8 cellular contexts compared by ENCODE assay signal in the genomic region with DNA sequence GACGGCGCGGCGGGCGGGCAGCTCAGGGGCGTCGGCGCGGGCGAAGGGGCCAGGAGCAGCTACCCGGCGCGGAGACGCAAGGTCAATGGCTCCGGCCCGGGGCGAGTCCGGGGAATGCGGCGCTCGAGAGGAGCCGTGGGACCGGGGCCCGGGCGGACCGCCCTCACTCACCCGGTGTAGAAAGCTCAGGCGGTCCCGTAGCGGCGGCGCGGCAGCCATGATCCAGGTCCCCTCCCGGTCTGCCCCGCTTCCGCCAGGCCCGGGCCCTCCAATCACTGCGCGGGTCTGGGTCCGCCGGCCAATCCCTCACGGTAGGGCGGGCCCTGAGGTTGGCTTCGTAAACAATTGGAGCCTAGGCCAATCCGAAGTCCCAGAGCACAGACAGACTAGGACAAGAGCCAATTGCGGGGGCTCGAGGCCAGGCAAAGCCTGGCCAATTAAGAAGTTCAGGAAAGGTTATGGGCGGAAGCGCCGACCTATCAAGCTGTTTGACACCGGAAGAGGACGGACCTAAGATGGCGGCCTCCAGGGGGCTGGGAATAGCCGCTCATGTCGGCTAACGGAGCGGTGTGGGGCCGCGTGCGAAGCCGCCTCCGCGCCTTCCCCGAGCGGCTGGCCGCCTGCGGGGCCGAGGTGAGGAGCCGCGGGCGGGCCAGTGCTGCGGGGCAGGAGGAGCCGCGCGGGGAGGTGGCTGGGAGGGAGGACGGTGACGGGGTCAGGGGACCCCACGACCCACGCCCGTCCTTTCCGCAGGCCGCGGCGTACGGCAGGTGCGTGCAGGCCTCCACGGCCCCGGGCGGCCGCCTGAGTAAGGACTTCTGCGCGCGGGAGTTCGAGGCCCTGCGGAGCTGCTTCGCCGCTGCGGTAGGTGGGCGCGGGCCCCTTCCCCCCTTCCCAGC. TPM values are rescaled to one million over a fixed set of nuclear protein-coding genes. Genes with fewer than 3 reads are reported as not detected.
A peak's percentile ranks its signal among the peaks of the same experiment; 100 is the strongest.
DNase-seq lines count a peak whose midpoint lies in the region; ATAC-seq and TF ChIP-seq lines count a peak whose summit lies in the region.

Gene NDUFAF8, plus strand, starts transcription at position 504 of the 899 bp plus-strand sequence. Its CDS starts 46 bp downstream, at position 550.
Gene TEPSIN, minus strand, starts transcription at position 241 of the 899 bp plus-strand sequence. Its CDS starts 22 bp downstream, at position 219.

- no peak within 1 kb of the TSS for H3K27ac ChIP-seq in PC-9

- H2AFZ ChIP-seq in PC-9: peak within 1 kb of the TSS; percentile 79

- POLR2A ChIA-PET in PC-9 (lab: Charles Lee; ENCODE audit: unreplicated experiment): interaction anchor here (0.5 to 0.6 kb wide), 4 partner anchors 16 to 304 kb away, joined by 3 to 10 read pairs (median 6); partner anchors contain the start of gene CEP131

- no peaks in the 10 kb centered on the region for H3K9me2 ChIP-seq in PC-9 (ENCODE audit: insufficient read depth)

- H3K36me3 ChIP-seq in PC-9 (ENCODE audit: low read depth): no peaks in the 10 kb centered on the region

- intact Hi-C loops in PC-9 (cut with micrococcal nuclease; ENCODE audit: unreplicated experiment): loop anchor here (1.0 kb wide), 1 partner anchor 250 kb away; no protein-coding TSS in a partner anchor

- peak; percentile 86 for ATAC-seq in GM21619 (IDR thresholded peaks at IDR 0.05; ENCODE audit: unreplicated experiment)

- peak within 1 kb of the TSS; percentile 87 for H3K4me2 ChIP-seq in PC-9

- no peaks in the 10 kb centered on the region; the same call in 1 of the 2 replicates for H4K20me1 ChIP-seq in PC-9 (ENCODE audit: insufficient read depth)

- CTCF ChIA-PET in PC-9 (lab: Charles Lee): interaction anchor here (0.5 to 0.6 kb wide), 2 partner anchors 172 to 313 kb away, joined by 3 read pairs; partner anchors contain the start of gene FAAP100

- H3K9me3 ChIP-seq in PC-9 (ENCODE audit: insufficient read depth, low read depth): no peaks in the 10 kb centered on the region

- no peaks in the 10 kb centered on the region for H3F3A ChIP-seq in PC-9 (ENCODE audit: insufficient read depth, low read depth)

- H3K4me3 ChIP-seq in Jurkat, Clone E6-1 (ENCODE audit: low read length): peak within 1 kb of the TSS; percentile 85
- peak within 1 kb of the TSS; percentile 75 for H3K4me3 ChIP-seq in PC-9
- peak within 1 kb of the TSS; percentile 94 for H3K4me3 ChIP-seq in epithelial cell of proximal tubule (ENCODE audit: low read depth, low read length)

- TF ChIP-seq CTCF in PC-9 (conservative IDR thresholded peaks at IDR 0.05) (no peak), epithelial cell of proximal tubule (conservative IDR thresholded peaks at IDR 0.05; ENCODE audit: low read depth, low read length) (no peak)

- BruUV-seq in PC-9 (replicated peaks; lab: Mats Ljungman, UMichigan): no TSS peak

- H3K79me2 ChIP-seq in PC-9 (ENCODE audit: low read depth): peaks cover 15% of the 10 kb centered on the region

- peaks cover 6% of the 10 kb centered on the region; the same call in 1 of the 2 replicates for H3K4me1 ChIP-seq in PC-9 (replicated peaks; ENCODE audit: insufficient read depth)

- no peaks in the 10 kb centered on the region for H3K27me3 ChIP-seq in PC-9 (ENCODE audit: insufficient read depth, low read depth)

- peak; percentile 99 for DNase-seq in DMS153 (lab: John Stamatoyannopoulos, UW)
- DNase-seq in Jurkat, Clone E6-1 (ENCODE audit: low read depth, low spot score): peak; percentile 99
- DNase-seq in PC-9: peak; percentile 97 to 99
- peak; percentile 92 for DNase-seq in activated T-cell treated with anti-CD3 and anti-CD28 coated beads, Interleukin-2, amount 50 U/mL, for 1 hour
- DNase-seq in epithelial cell of proximal tubule (ENCODE audit: low read depth): peak; percentile 93
- DNase-seq in mucosa of gallbladder (ENCODE audit: low spot score): peak; percentile 99
- peak; percentile 87 to 93 for DNase-seq in stimulated activated CD8-positive, alpha-beta memory T cell treated with anti-CD3 and anti-CD28 coated beads, Interleukin-4, amount 100 ng/mL, for 4 hours (ENCODE audit: low read depth in 2 of 2, low spot score in 1 of 2)

RNA-seq across cellular contexts. Expression of gene NDUFAF8, which starts in this region (rescaled TPM):
- polyA plus RNA-seq in Jurkat, Clone E6-1 (2012; ENCODE audit: insufficient read depth, insufficient read length): 142 TPM
- total RNA-seq in PC-9 (2021) (53.3 and 64.2 TPM in 2 replicates), epithelial cell of proximal tubule (51.9 and 72.3 TPM in 2 replicates), mucosa of gallbladder (38.1 TPM)

RNA-seq across cellular contexts. Expression of gene TEPSIN, which starts in this region (rescaled TPM):
- polyA plus RNA-seq in Jurkat, Clone E6-1 (2012; ENCODE audit: insufficient read depth, insufficient read length): 20.3 TPM
- total RNA-seq in PC-9 (2021): 35.0 and 36.8 TPM in 2 replicates
- total RNA-seq in epithelial cell of proximal tubule: 24.2 and 37.3 TPM in 2 replicates
- total RNA-seq in mucosa of gallbladder: 57.9 TPM
